Comparison of ENCODE assay signal across 1 cellular context in the genomic region with DNA sequence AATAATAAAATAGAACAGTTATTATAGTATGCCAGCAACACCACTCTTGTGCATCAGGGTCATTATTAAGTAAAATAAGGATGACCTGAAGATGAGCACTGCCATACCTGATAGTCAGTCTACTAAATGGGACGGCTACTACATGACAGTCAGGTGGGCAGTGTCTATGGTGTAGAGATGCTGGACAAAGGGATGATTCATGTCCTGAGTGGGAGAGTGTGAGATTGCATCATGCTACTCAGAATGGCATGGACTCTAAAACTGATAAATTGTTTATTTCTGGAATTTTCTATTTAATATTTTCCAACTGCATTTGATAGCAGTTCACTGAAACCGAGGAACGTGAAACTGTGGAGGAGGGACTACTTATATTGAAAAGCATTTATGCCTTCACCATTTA.
TF ChIP-seq lines count a peak whose summit lies in the region.

No MANE protein-coding gene starts in this region.

TF ChIP-seq in K562, 482 proteins besides CTCF, POLR2A, EP300 and RAD21 (continued from another document):
- TF ChIP-seq, protein P1, sequence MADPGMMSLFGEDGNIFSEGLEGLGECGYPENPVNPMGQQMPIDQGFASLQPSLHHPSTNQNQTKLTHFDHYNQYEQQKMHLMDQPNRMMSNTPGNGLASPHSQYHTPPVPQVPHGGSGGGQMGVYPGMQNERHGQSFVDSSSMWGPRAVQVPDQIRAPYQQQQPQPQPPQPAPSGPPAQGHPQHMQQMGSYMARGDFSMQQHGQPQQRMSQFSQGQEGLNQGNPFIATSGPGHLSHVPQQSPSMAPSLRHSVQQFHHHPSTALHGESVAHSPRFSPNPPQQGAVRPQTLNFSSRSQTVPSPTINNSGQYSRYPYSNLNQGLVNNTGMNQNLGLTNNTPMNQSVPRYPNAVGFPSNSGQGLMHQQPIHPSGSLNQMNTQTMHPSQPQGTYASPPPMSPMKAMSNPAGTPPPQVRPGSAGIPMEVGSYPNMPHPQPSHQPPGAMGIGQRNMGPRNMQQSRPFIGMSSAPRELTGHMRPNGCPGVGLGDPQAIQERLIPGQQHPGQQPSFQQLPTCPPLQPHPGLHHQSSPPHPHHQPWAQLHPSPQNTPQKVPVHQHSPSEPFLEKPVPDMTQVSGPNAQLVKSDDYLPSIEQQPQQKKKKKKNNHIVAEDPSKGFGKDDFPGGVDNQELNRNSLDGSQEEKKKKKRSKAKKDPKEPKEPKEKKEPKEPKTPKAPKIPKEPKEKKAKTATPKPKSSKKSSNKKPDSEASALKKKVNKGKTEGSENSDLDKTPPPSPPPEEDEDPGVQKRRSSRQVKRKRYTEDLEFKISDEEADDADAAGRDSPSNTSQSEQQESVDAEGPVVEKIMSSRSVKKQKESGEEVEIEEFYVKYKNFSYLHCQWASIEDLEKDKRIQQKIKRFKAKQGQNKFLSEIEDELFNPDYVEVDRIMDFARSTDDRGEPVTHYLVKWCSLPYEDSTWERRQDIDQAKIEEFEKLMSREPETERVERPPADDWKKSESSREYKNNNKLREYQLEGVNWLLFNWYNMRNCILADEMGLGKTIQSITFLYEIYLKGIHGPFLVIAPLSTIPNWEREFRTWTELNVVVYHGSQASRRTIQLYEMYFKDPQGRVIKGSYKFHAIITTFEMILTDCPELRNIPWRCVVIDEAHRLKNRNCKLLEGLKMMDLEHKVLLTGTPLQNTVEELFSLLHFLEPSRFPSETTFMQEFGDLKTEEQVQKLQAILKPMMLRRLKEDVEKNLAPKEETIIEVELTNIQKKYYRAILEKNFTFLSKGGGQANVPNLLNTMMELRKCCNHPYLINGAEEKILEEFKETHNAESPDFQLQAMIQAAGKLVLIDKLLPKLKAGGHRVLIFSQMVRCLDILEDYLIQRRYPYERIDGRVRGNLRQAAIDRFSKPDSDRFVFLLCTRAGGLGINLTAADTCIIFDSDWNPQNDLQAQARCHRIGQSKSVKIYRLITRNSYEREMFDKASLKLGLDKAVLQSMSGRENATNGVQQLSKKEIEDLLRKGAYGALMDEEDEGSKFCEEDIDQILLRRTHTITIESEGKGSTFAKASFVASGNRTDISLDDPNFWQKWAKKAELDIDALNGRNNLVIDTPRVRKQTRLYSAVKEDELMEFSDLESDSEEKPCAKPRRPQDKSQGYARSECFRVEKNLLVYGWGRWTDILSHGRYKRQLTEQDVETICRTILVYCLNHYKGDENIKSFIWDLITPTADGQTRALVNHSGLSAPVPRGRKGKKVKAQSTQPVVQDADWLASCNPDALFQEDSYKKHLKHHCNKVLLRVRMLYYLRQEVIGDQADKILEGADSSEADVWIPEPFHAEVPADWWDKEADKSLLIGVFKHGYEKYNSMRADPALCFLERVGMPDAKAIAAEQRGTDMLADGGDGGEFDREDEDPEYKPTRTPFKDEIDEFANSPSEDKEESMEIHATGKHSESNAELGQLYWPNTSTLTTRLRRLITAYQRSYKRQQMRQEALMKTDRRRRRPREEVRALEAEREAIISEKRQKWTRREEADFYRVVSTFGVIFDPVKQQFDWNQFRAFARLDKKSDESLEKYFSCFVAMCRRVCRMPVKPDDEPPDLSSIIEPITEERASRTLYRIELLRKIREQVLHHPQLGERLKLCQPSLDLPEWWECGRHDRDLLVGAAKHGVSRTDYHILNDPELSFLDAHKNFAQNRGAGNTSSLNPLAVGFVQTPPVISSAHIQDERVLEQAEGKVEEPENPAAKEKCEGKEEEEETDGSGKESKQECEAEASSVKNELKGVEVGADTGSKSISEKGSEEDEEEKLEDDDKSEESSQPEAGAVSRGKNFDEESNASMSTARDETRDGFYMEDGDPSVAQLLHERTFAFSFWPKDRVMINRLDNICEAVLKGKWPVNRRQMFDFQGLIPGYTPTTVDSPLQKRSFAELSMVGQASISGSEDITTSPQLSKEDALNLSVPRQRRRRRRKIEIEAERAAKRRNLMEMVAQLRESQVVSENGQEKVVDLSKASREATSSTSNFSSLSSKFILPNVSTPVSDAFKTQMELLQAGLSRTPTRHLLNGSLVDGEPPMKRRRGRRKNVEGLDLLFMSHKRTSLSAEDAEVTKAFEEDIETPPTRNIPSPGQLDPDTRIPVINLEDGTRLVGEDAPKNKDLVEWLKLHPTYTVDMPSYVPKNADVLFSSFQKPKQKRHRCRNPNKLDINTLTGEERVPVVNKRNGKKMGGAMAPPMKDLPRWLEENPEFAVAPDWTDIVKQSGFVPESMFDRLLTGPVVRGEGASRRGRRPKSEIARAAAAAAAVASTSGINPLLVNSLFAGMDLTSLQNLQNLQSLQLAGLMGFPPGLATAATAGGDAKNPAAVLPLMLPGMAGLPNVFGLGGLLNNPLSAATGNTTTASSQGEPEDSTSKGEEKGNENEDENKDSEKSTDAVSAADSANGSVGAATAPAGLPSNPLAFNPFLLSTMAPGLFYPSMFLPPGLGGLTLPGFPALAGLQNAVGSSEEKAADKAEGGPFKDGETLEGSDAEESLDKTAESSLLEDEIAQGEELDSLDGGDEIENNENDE (IDR thresholded peaks at IDR 0.05; ENCODE audit: low read depth, low read length), result no peak
TF ChIP-seq in K562: peak in this region for 51.
